ENCODE assay signal across 1 cellular context in the genomic region with DNA sequence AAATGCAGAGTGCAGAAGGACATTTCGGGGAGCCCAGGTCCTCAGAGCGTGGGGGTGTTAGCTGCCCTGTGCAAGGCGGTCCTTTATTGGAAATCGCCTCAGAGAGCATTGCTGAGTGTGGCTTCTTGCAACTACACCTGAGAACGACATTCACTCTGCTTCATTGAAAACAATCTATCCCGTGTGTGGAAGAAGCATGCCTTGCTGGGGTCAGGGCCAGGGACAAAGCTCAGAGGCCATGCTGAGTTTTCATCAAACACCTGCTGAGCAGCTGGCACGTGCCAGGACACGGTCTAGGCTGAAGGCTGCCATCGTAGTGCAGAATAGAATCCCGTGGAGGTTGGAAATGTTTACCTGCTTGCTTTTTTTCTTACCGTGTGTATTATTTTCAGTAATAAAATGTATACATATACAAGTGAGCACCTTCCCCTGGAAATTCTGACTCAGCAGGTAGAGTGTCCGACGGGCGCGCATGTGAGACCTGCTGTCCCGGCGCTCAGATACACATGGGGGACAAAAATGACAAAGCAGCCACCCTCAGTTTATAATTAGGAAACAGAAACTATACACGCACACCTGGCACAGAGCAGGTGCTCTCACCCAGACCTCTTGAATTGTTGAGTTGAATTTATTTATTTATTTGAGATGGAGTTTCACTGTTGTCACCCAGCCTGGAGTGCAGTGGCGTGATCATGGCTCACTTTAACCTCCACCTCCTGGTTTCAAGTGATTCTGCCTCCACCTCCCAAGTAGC.
TF ChIP-seq lines count a peak whose summit lies in the region.

No MANE protein-coding gene starts in this region.

TF ChIP-seq in GM12878, 131 proteins besides CTCF, POLR2A, EP300 and RAD21 (continued from another document and continues in another):
- no peak for TF ChIP-seq CBFB (IDR thresholded peaks at IDR 0.05; ENCODE audit: low read depth)
- TF ChIP-seq IRF4 (IDR thresholded peaks at IDR 0.05; ENCODE audit: low read depth, low read length) = no peak
- TF ChIP-seq MEF2B (IDR thresholded peaks at IDR 0.05; ENCODE audit: partially characterized antibody, poor library complexity, severe bottlenecking) = no peak
- no peak for TF ChIP-seq E2F8 (IDR thresholded peaks at IDR 0.05; ENCODE audit: low read depth, partially characterized antibody)
- no peak for TF ChIP-seq IRF5 (IDR thresholded peaks at IDR 0.05; ENCODE audit: borderline replicate concordance)
- TF ChIP-seq, protein P1, sequence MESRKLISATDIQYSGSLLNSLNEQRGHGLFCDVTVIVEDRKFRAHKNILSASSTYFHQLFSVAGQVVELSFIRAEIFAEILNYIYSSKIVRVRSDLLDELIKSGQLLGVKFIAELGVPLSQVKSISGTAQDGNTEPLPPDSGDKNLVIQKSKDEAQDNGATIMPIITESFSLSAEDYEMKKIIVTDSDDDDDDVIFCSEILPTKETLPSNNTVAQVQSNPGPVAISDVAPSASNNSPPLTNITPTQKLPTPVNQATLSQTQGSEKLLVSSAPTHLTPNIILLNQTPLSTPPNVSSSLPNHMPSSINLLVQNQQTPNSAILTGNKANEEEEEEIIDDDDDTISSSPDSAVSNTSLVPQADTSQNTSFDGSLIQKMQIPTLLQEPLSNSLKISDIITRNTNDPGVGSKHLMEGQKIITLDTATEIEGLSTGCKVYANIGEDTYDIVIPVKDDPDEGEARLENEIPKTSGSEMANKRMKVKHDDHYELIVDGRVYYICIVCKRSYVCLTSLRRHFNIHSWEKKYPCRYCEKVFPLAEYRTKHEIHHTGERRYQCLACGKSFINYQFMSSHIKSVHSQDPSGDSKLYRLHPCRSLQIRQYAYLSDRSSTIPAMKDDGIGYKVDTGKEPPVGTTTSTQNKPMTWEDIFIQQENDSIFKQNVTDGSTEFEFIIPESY (IDR thresholded peaks at IDR 0.05) = no peak
- no peak for TF ChIP-seq NR2C1 (IDR thresholded peaks at IDR 0.05)
- TF ChIP-seq, protein P2, sequence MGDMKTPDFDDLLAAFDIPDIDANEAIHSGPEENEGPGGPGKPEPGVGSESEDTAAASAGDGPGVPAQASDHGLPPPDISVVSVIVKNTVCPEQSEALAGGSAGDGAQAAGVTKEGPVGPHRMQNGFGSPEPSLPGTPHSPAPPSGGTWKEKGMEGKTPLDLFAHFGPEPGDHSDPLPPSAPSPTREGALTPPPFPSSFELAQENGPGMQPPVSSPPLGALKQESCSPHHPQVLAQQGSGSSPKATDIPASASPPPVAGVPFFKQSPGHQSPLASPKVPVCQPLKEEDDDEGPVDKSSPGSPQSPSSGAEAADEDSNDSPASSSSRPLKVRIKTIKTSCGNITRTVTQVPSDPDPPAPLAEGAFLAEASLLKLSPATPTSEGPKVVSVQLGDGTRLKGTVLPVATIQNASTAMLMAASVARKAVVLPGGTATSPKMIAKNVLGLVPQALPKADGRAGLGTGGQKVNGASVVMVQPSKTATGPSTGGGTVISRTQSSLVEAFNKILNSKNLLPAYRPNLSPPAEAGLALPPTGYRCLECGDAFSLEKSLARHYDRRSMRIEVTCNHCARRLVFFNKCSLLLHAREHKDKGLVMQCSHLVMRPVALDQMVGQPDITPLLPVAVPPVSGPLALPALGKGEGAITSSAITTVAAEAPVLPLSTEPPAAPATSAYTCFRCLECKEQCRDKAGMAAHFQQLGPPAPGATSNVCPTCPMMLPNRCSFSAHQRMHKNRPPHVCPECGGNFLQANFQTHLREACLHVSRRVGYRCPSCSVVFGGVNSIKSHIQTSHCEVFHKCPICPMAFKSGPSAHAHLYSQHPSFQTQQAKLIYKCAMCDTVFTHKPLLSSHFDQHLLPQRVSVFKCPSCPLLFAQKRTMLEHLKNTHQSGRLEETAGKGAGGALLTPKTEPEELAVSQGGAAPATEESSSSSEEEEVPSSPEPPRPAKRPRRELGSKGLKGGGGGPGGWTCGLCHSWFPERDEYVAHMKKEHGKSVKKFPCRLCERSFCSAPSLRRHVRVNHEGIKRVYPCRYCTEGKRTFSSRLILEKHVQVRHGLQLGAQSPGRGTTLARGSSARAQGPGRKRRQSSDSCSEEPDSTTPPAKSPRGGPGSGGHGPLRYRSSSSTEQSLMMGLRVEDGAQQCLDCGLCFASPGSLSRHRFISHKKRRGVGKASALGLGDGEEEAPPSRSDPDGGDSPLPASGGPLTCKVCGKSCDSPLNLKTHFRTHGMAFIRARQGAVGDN (IDR thresholded peaks at IDR 0.05) = peak; percentile 67; the same call in 1 of the 2 replicates
- TF ChIP-seq, protein P3, sequence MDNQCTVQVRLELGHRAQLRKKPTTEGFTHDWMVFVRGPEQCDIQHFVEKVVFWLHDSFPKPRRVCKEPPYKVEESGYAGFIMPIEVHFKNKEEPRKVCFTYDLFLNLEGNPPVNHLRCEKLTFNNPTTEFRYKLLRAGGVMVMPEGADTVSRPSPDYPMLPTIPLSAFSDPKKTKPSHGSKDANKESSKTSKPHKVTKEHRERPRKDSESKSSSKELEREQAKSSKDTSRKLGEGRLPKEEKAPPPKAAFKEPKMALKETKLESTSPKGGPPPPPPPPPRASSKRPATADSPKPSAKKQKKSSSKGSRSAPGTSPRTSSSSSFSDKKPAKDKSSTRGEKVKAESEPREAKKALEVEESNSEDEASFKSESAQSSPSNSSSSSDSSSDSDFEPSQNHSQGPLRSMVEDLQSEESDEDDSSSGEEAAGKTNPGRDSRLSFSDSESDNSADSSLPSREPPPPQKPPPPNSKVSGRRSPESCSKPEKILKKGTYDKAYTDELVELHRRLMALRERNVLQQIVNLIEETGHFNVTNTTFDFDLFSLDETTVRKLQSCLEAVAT (IDR thresholded peaks at IDR 0.05) = 0 out of 2 replicates have a peak, but pooled peaks have one; percentile 7
- TF ChIP-seq ZSCAN29 (IDR thresholded peaks at IDR 0.05) = no peak
- peak; percentile 19 for TF ChIP-seq MYC (IDR thresholded peaks at IDR 0.05; ENCODE audit: insufficient read depth, insufficient read length, insufficient replicate concordance, low read length, severe bottlenecking)
- TF ChIP-seq RBBP5 (conservative IDR thresholded peaks at IDR 0.05) = no peak
- TF ChIP-seq CUX1 (IDR thresholded peaks at IDR 0.05; ENCODE audit: insufficient replicate concordance, low read depth, low read length) = no peak
- TF ChIP-seq E4F1 (IDR thresholded peaks at IDR 0.05; ENCODE audit: borderline replicate concordance, partially characterized antibody) = no peak
- TF ChIP-seq SREBF2 (IDR thresholded peaks at IDR 0.05; ENCODE audit: low read length) = no peak
- no peak for TF ChIP-seq SREBF1 (IDR thresholded peaks at IDR 0.05; ENCODE audit: low read length)
- TF ChIP-seq, protein P4, sequence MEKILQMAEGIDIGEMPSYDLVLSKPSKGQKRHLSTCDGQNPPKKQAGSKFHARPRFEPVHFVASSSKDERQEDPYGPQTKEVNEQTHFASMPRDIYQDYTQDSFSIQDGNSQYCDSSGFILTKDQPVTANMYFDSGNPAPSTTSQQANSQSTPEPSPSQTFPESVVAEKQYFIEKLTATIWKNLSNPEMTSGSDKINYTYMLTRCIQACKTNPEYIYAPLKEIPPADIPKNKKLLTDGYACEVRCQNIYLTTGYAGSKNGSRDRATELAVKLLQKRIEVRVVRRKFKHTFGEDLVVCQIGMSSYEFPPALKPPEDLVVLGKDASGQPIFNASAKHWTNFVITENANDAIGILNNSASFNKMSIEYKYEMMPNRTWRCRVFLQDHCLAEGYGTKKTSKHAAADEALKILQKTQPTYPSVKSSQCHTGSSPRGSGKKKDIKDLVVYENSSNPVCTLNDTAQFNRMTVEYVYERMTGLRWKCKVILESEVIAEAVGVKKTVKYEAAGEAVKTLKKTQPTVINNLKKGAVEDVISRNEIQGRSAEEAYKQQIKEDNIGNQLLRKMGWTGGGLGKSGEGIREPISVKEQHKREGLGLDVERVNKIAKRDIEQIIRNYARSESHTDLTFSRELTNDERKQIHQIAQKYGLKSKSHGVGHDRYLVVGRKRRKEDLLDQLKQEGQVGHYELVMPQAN (conservative IDR thresholded peaks at IDR 0.05) = no peak
- TF ChIP-seq ELK1 (IDR thresholded peaks at IDR 0.05; ENCODE audit: low read depth, low read length) = no peak
- TF ChIP-seq SMAD1 (IDR thresholded peaks at IDR 0.05; ENCODE audit: low read depth, partially characterized antibody) = no peak
- TF ChIP-seq ETV6 (conservative IDR thresholded peaks at IDR 0.05 in 1 of 2, IDR thresholded peaks at IDR 0.05 in 1 of 2; ENCODE audit: borderline replicate concordance in 1 of 2, low read depth in 1 of 2) = 0 out of 4 replicates have a peak, but pooled peaks of 1 of the 2 experiments have one; percentile 16
